In genomic region chr17:80730739-80731138, GRCh38 we compare ENCODE assay signal across 18 cellular contexts.
DNase-seq lines count a peak whose midpoint lies in the region; ATAC-seq, FAIRE-seq and TF ChIP-seq lines count a peak whose summit lies in the region.
"Had no signal": no experiment of that assay in that cellular context is flagged by ENCODE, and none has a peak within 500 bp of the region (broad histone marks: within the 10 kb centered on the region; RNA-seq: fewer than 3 reads in every experiment).

No MANE protein-coding gene starts in this region.

- H3K4me1 Mint-ChIP-seq in CD4-positive, CD25-positive, alpha-beta regulatory T cell = peaks cover 9 to 42% (median 17%) of the 10 kb centered on the region in 4 donors
- peaks cover 57% of the 10 kb centered on the region for H3K4me1 Mint-ChIP-seq in CD4-positive, alpha-beta T cell (ENCODE audit: low read depth)
- peaks cover 28 to 55% (median 49%) of the 10 kb centered on the region in 3 donors for H3K4me1 Mint-ChIP-seq in T-cell
- H3K4me1 Mint-ChIP-seq in effector memory CD8-positive, alpha-beta T cell (ENCODE audit: low read depth in 2 of 2) = peaks cover 20 to 28% of the 10 kb centered on the region in 2 donors

- intact Hi-C loops in CD4-positive, alpha-beta T cell (cut with DNase I, micrococcal nuclease) = loop anchor here in 1 of 2 experiments (10.0 kb wide), 1 partner anchor 54 kb away; no protein-coding TSS in a partner anchor

- H3K9me3 ChIP-seq in CD4-positive, CD25-positive, alpha-beta regulatory T cell (ENCODE audit: control insufficient read depth in 2 of 2, low read length in 2 of 2) = no peaks in the 10 kb centered on the region
- H3K9me3 ChIP-seq in CD4-positive, alpha-beta T cell (ENCODE audit: control insufficient read depth, low read length) = no peaks in the 10 kb centered on the region
- no peaks in the 10 kb centered on the region for H3K9me3 ChIP-seq in right atrium auricular region
- H3K9me3 ChIP-seq: tibial nerve had no signal

- DNase-seq in CD4-positive, CD25-positive, alpha-beta regulatory T cell = no peak
- no peak for DNase-seq in CD4-positive, alpha-beta T cell
- DNase-seq in T-cell (no peak), right atrium auricular region (ENCODE audit: low spot score) (no peak), D721Med (ENCODE audit: insufficient read length, low spot score) (no peak), NCI-H82 (lab: John Stamatoyannopoulos, UW) (no peak)
- no peak for DNase-seq in effector memory CD8-positive, alpha-beta T cell
- DNase-seq: anterior cingulate cortex; DMS 273 treated with DMSO at 0.1 percent for 48 hours; foreskin keratinocyte; HFFc6; NCI-H1930; NCI-H774; stimulated activated CD4-positive, alpha-beta T cell treated with anti-CD3 and anti-CD28 coated beads, Interleukin-4, amount 100 ng/mL, for 24 hours; stimulated activated CD8-positive, alpha-beta memory T cell treated with anti-CD3 and anti-CD28 coated beads, Interleukin-4, amount 100 ng/mL, for 48 hours had no signal

- H3K4me1 ChIP-seq in CD4-positive, CD25-positive, alpha-beta regulatory T cell (ENCODE audit: control insufficient read depth, insufficient read depth, low read length, poor library complexity, severe bottlenecking) = peaks cover 17% of the 10 kb centered on the region
- H3K4me1 ChIP-seq in right atrium auricular region = peaks cover 0 to 9% of the 10 kb centered on the region in 2 donors
- H3K4me1 ChIP-seq: foreskin keratinocyte had no signal

- peaks cover 0 to 1% (median 0%) of the 10 kb centered on the region in 7 donors for H3K9me3 Mint-ChIP-seq in CD4-positive, CD25-positive, alpha-beta regulatory T cell
- no peaks in the 10 kb centered on the region for H3K9me3 Mint-ChIP-seq in CD4-positive, alpha-beta T cell
- no peaks in the 10 kb centered on the region for H3K9me3 Mint-ChIP-seq in T-cell
- H3K9me3 Mint-ChIP-seq in effector memory CD8-positive, alpha-beta T cell = no peaks in the 10 kb centered on the region
- H3K9me3 Mint-ChIP-seq: HFFc6 had no signal

- no peak for ATAC-seq in CD4-positive, CD25-positive, alpha-beta regulatory T cell (ENCODE audit: low read depth in 2 of 2)
- ATAC-seq in CD4-positive, alpha-beta T cell (ENCODE audit: poor library complexity) = no peak
- peak in 3 of 4 experiments; percentile 23 to 29 (median 24) for ATAC-seq in T-cell (replicated peaks in 1 of 4)
- ATAC-seq in effector memory CD8-positive, alpha-beta T cell (replicated peaks) = peak; percentile 21
- ATAC-seq: foreskin keratinocyte had no signal

- CTCF ChIA-PET in CD4-positive, alpha-beta T cell (lab: Charles Lee) = interaction anchor here (0.8 to 2.0 kb wide), 3 partner anchors 9 to 102 kb away, joined by 3 to 5 read pairs (median 3); no protein-coding TSS in a partner anchor
- CTCF ChIA-PET in T-cell (lab: Charles Lee) = no interaction called here

- peaks cover 35% of the 10 kb centered on the region for H3K36me3 Mint-ChIP-seq in CD4-positive, CD25-positive, alpha-beta regulatory T cell
- peaks cover 28% of the 10 kb centered on the region for H3K36me3 Mint-ChIP-seq in CD4-positive, alpha-beta T cell (ENCODE audit: low read depth)
- peaks cover 27% of the 10 kb centered on the region for H3K36me3 Mint-ChIP-seq in T-cell
- H3K36me3 Mint-ChIP-seq in effector memory CD8-positive, alpha-beta T cell (ENCODE audit: insufficient read depth) = peaks cover 13% of the 10 kb centered on the region

- peak overlapping the region; percentile 55 for H3K27ac ChIP-seq in CD4-positive, CD25-positive, alpha-beta regulatory T cell (ENCODE audit: insufficient read depth, low read length, poor library complexity, severe bottlenecking)
- peak overlapping the region; percentile 38 for H3K27ac ChIP-seq in CD4-positive, alpha-beta T cell (ENCODE audit: low read depth, low read length)
- H3K27ac ChIP-seq in right atrium auricular region = no peak overlapping the region
- H3K27ac ChIP-seq: foreskin keratinocyte, tibial nerve, VCaP had no signal

- H3K4me3 ChIP-seq in CD4-positive, CD25-positive, alpha-beta regulatory T cell (ENCODE audit: low read depth, low read length) = peak overlapping the region; percentile 64
- no peak overlapping the region for H3K4me3 ChIP-seq in right atrium auricular region
- H3K4me3 ChIP-seq: tibial nerve had no signal

- FAIRE-seq in D721Med (lab: Jason Lieb, UNC) = no peak

- peak overlapping the region; percentile 87 to 95 (median 92) for H3K27ac Mint-ChIP-seq in CD4-positive, CD25-positive, alpha-beta regulatory T cell
- H3K27ac Mint-ChIP-seq in CD4-positive, alpha-beta T cell = peak overlapping the region; percentile 88
- H3K27ac Mint-ChIP-seq in T-cell = peak overlapping the region; percentile 95 to 97
- peak overlapping the region; percentile 77 to 94 for H3K27ac Mint-ChIP-seq in effector memory CD8-positive, alpha-beta T cell
- H3K27ac Mint-ChIP-seq: B cell, HFFc6 had no signal

- no peak for TF ChIP-seq CTCF in CD4-positive, alpha-beta T cell (IDR thresholded peaks at IDR 0.05)
- TF ChIP-seq CTCF in right atrium auricular region (IDR thresholded peaks at IDR 0.05) (no peak), D721Med (IDR thresholded peaks at IDR 0.05; ENCODE audit: insufficient read depth, missing control alignments) (no peak)

- no peaks in the 10 kb centered on the region for H3K27me3 Mint-ChIP-seq in CD4-positive, CD25-positive, alpha-beta regulatory T cell
- H3K27me3 Mint-ChIP-seq in CD4-positive, alpha-beta T cell = no peaks in the 10 kb centered on the region
- no peaks in the 10 kb centered on the region for H3K27me3 Mint-ChIP-seq in T-cell
- no peaks in the 10 kb centered on the region for H3K27me3 Mint-ChIP-seq in effector memory CD8-positive, alpha-beta T cell
- H3K27me3 Mint-ChIP-seq: B cell had no signal

- H3K27me3 ChIP-seq in CD4-positive, CD25-positive, alpha-beta regulatory T cell (ENCODE audit: control insufficient read depth, insufficient read depth, low read length) = no peaks in the 10 kb centered on the region
- no peaks in the 10 kb centered on the region for H3K27me3 ChIP-seq in CD4-positive, alpha-beta T cell (ENCODE audit: control insufficient read depth, insufficient read depth, low read length)
- no peaks in the 10 kb centered on the region for H3K27me3 ChIP-seq in right atrium auricular region
- H3K27me3 ChIP-seq: foreskin keratinocyte, tibial nerve had no signal

- POLR2A ChIA-PET in CD4-positive, alpha-beta T cell (lab: Charles Lee) = interaction anchor here (0.6 to 1.1 kb wide), 7 partner anchors 9 to 276 kb away, joined by 3 to 5 read pairs (median 4); no protein-coding TSS in a partner anchor
- POLR2A ChIA-PET in T-cell (lab: Charles Lee) = interaction anchor here in 1 of 2 donors (0.7 kb wide), 2 partner anchors 11 to 1211 kb away, joined by 3 to 4 read pairs; no protein-coding TSS in a partner anchor

- H3K4me3 Mint-ChIP-seq in CD4-positive, CD25-positive, alpha-beta regulatory T cell = peak overlapping the region in 3 of 4 donors; percentile 42 to 79 (median 78)
- peak overlapping the region; percentile 67 for H3K4me3 Mint-ChIP-seq in CD4-positive, alpha-beta T cell
- H3K4me3 Mint-ChIP-seq in T-cell = peak overlapping the region; percentile 66 to 68 (median 67)
- peak overlapping the region; percentile 58 to 69 for H3K4me3 Mint-ChIP-seq in effector memory CD8-positive, alpha-beta T cell
- H3K4me3 Mint-ChIP-seq: B cell, HFFc6 had no signal

- H3K36me3 ChIP-seq in CD4-positive, CD25-positive, alpha-beta regulatory T cell (ENCODE audit: control insufficient read depth, insufficient read depth, low read length) = no peaks in the 10 kb centered on the region
- peaks cover 8% of the 10 kb centered on the region for H3K36me3 ChIP-seq in right atrium auricular region

Comparison
In these comparisons a context has a peak if more than half of its experiments do, and no peak if none do; other contexts are left out.
1. ATAC-seq: peak in T-cell (3 of 4) and effector memory CD8-positive, alpha-beta T cell (single experiment); none in CD4-positive, CD25-positive, alpha-beta regulatory T cell (0 of 2) and CD4-positive, alpha-beta T cell (single experiment).
2. H3K27ac ChIP-seq: peak in CD4-positive, CD25-positive, alpha-beta regulatory T cell (single experiment) and CD4-positive, alpha-beta T cell (single experiment); none in right atrium auricular region (0 of 2).
3. Peak in every context shown above with its lines, with median percentiles within 50 percentile points of each other: H3K27ac Mint-ChIP-seq and H3K4me3 Mint-ChIP-seq.